8 cellular contexts compared by ENCODE assay signal in the genomic region with DNA sequence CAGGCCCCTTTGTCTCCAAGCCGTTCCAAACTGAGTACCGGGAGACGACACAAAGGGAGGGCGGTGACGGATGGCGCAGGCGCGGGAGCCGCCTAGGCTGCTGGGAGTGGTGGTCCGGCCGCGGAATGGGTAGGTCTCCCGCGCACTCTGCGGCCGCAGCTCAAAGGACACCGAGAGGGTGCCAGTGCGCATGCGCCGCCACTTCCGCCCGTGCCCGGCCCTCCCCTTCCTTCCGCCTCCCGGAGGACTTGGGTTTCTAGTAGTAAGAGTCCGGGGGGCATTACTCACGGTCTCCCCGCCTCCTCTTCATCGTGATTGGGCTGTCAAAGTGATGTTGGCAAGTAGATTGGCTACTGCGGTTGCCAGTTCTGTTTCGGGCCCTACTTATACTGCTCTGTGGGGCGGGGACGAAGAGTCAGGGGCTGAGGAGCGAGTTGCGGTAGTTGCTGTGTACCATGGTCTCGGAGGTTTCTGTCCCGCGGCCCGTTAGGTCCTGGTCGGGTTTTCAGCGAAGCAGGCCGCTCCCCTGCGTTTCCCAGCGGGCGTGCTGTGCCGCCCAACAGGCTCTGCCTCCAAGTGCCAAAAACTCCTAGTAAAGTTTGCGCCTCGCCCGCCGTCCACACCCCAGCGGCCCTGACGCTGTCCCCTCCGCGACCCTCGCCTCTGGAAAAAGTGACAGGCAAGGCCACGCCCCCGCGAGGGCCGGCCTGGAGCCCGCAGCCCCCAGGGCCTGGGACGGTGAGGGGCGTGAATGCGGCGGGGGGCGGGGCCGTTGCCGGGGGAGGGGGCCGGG.
A peak's percentile ranks its signal among the peaks of the same experiment; 100 is the strongest.
DNase-seq lines count a peak whose midpoint lies in the region; ATAC-seq and TF ChIP-seq lines count a peak whose summit lies in the region.

No MANE protein-coding gene starts in this region.

- DNase-seq in AG09319 (ENCODE audit: extremely low read depth, low read depth) = peak; percentile 100
- DNase-seq in NCI-H345 (lab: John Stamatoyannopoulos, UW) = peak; percentile 99
- DNase-seq in activated CD4-positive, CD25-positive, alpha-beta regulatory T cell (lab: John Stamatoyannopoulos, UW) = peak; percentile 96 to 99 (median 98)
- peak; percentile 100 for DNase-seq in central memory CD4-positive, alpha-beta T cell
- peak; percentile 99 for DNase-seq in inferior parietal cortex (ENCODE audit: extremely low spot score)
- peak; percentile 99 for DNase-seq in smooth muscle cell of the brain vasculature (ENCODE audit: low read depth, low spot score)

- peak; percentile 39 for ATAC-seq in GM19025 (IDR thresholded peaks at IDR 0.05; ENCODE audit: low read depth, unreplicated experiment)
- ATAC-seq in HG03280 (IDR thresholded peaks at IDR 0.05; ENCODE audit: unreplicated experiment) = peak; percentile 49

- TF ChIP-seq CTCF in AG09319 (IDR thresholded peaks at IDR 0.05; ENCODE audit: low read depth, low read length) = no peak

Comparison
In these comparisons a context has a peak if more than half of its experiments do, and no peak if none do; other contexts are left out.
1. Peak in every context shown above with its lines: DNase-seq and ATAC-seq.